Comparison of ENCODE assay signal across 14 cellular contexts in genomic region chr9:127022913-127023665, GRCh38.
DNase-seq lines count a peak whose midpoint lies in the region; ATAC-seq and TF ChIP-seq lines count a peak whose summit lies in the region.
"Had no signal": no experiment of that assay in that cellular context is flagged by ENCODE, and none has a peak within 500 bp of the region (broad histone marks: within the 10 kb centered on the region; RNA-seq: fewer than 3 reads in every experiment).

No MANE protein-coding gene starts in this region.

- no peaks in the 10 kb centered on the region for H3K36me3 Mint-ChIP-seq in stimulated activated effector memory CD8-positive, alpha-beta T cell treated with anti-CD3 and anti-CD28 coated beads, Interleukin-12 subunit alpha, Interleukin-12 subunit beta, amount 100 ng/mL, for 72 hours

- 34 to 47% (median 39%) methylated on average over 3 of the region's 3 CpGs for WGBS in psoas muscle, 3 donors

- TF ChIP-seq CTCF in psoas muscle (IDR thresholded peaks at IDR 0.05) (no peak), GM13976 (IDR thresholded peaks at IDR 0.05; ENCODE audit: borderline replicate concordance, control extremely low read depth, extremely low read depth, insufficient read depth, missing control alignments) (no peak)

- no peaks in the 10 kb centered on the region for H3K36me3 ChIP-seq in psoas muscle (ENCODE audit: insufficient read depth in 1 of 2, low read depth in 1 of 2)

- H3K27ac ChIP-seq in psoas muscle, result peak overlapping the region; percentile 76

- H3K9me3 Mint-ChIP-seq in stimulated activated effector memory CD8-positive, alpha-beta T cell treated with anti-CD3 and anti-CD28 coated beads, Interleukin-12 subunit alpha, Interleukin-12 subunit beta, amount 100 ng/mL, for 72 hours, result no peaks in the 10 kb centered on the region
- H3K9me3 Mint-ChIP-seq: stimulated activated naive CD8-positive, alpha-beta T cell treated with anti-CD3 and anti-CD28 coated beads, Interleukin-15, Interleukin-2, amounts not matched to agents 100 ng/mL and 50 ng/mL, for 24 hours had no signal

- no peak overlapping the region for H3K27ac Mint-ChIP-seq in stimulated activated effector memory CD8-positive, alpha-beta T cell treated with anti-CD3 and anti-CD28 coated beads, Interleukin-12 subunit alpha, Interleukin-12 subunit beta, amount 100 ng/mL, for 72 hours
- H3K27ac Mint-ChIP-seq: activated CD8-positive, alpha-beta T cell treated with anti-CD3 and anti-CD28 coated beads, Interleukin-2, amount 10 ng/mL, durations not matched to agents 7 days and 5 days; stimulated activated naive CD8-positive, alpha-beta T cell treated with anti-CD3 and anti-CD28 coated beads, Interleukin-15, Interleukin-2, amounts not matched to agents 100 ng/mL and 50 ng/mL, for 24 hours had no signal

- H3K4me1 ChIP-seq in psoas muscle, result peaks cover 43% of the 10 kb centered on the region

- H3K4me3 ChIP-seq in psoas muscle, result peak overlapping the region; percentile 23

- intact Hi-C loops in Right ventricle myocardium inferior (cut with DNase I), result loop anchor here (5.0 kb wide), 2 partner anchors 36 to 61 kb away; no protein-coding TSS in a partner anchor
- intact Hi-C loops in cardiac septum (cut with DNase I), result loop anchor here (2.0 to 5.0 kb wide), 3 partner anchors 36 to 164 kb away; no protein-coding TSS in a partner anchor
- intact Hi-C loops in Right ventricle myocardium superior (cut with DNase I), result no loop called here
- intact Hi-C loops in psoas muscle (cut with DNase I), result loop anchor here (5.0 kb wide), 2 partner anchors 36 to 99 kb away; partner anchors contain the start of gene ANGPTL2 (in 1 of the 2)

- H3K27me3 ChIP-seq in psoas muscle (ENCODE audit: insufficient read depth in 3 of 3, low read length in 2 of 3), result no peaks in the 10 kb centered on the region

- no peaks in the 10 kb centered on the region for H3K9me3 ChIP-seq in psoas muscle

- DNase-seq in Right ventricle myocardium inferior (ENCODE audit: missing footprints) (no peak), cardiac septum (ENCODE audit: low spot score) (no peak), Right ventricle myocardium superior (no peak), psoas muscle (peak; percentile 61 to 66), NCI-H1105 (lab: John Stamatoyannopoulos, UW) (no peak), AG08396 (ENCODE audit: low spot score) (no peak), GM13976 (ENCODE audit: low spot score) (no peak)
- DNase-seq in stimulated activated effector memory CD8-positive, alpha-beta T cell treated with anti-CD3 and anti-CD28 coated beads, Interleukin-12 subunit alpha, Interleukin-12 subunit beta, amount 100 ng/mL, for 72 hours (ENCODE audit: low spot score in 2 of 2), result no peak
- DNase-seq: 8988T; activated CD8-positive, alpha-beta T cell treated with anti-CD3 and anti-CD28 coated beads, Interleukin-2, amount 10 ng/mL, durations not matched to agents 7 days and 5 days; activated naive CD4-positive, alpha-beta T cell; NCI-H2107; stimulated activated CD4-positive, alpha-beta T cell treated with anti-CD3 and anti-CD28 coated beads, Interleukin-2, amount 100 ng/mL, for 48 hours had no signal

- peak; percentile 26 for ATAC-seq in Right ventricle myocardium inferior
- peak; percentile 39 for ATAC-seq in Right ventricle myocardium superior (ENCODE audit: poor library complexity)
- peak; percentile 53 to 75 (median 62) for ATAC-seq in psoas muscle
- ATAC-seq in stimulated activated effector memory CD8-positive, alpha-beta T cell treated with anti-CD3 and anti-CD28 coated beads, Interleukin-12 subunit alpha, Interleukin-12 subunit beta, amount 100 ng/mL, for 72 hours, result no peak
- ATAC-seq: activated CD8-positive, alpha-beta T cell treated with anti-CD3 and anti-CD28 coated beads, Interleukin-2, amount 10 ng/mL, durations not matched to agents 7 days and 5 days had no signal

- H3K4me3 Mint-ChIP-seq in stimulated activated effector memory CD8-positive, alpha-beta T cell treated with anti-CD3 and anti-CD28 coated beads, Interleukin-12 subunit alpha, Interleukin-12 subunit beta, amount 100 ng/mL, for 72 hours, result no peak overlapping the region
- H3K4me3 Mint-ChIP-seq: activated CD8-positive, alpha-beta T cell treated with anti-CD3 and anti-CD28 coated beads, Interleukin-2, amount 10 ng/mL, durations not matched to agents 7 days and 5 days; stimulated activated naive CD8-positive, alpha-beta T cell treated with anti-CD3 and anti-CD28 coated beads, Interleukin-15, Interleukin-2, amounts not matched to agents 100 ng/mL and 50 ng/mL, for 24 hours had no signal

- peaks cover 12% of the 10 kb centered on the region for H3K4me1 Mint-ChIP-seq in stimulated activated effector memory CD8-positive, alpha-beta T cell treated with anti-CD3 and anti-CD28 coated beads, Interleukin-12 subunit alpha, Interleukin-12 subunit beta, amount 100 ng/mL, for 72 hours

- in situ Hi-C loops in GM13976 (cut with MboI; ENCODE audit: low sequenced_read_pairs, unreplicated experiment), result no loop called here

Comparison
In these comparisons a context has a peak if more than half of its experiments do, and no peak if none do; other contexts are left out.
1. DNase-seq: peak in psoas muscle (2 of 2); none in Right ventricle myocardium inferior (single experiment), cardiac septum (single experiment), Right ventricle myocardium superior (single experiment), NCI-H1105 (single experiment), stimulated activated effector memory CD8-positive, alpha-beta T cell treated with anti-CD3 and anti-CD28 coated beads, Interleukin-12 subunit alpha, Interleukin-12 subunit beta, amount 100 ng/mL, for 72 hours (0 of 2), AG08396 (single experiment) and GM13976 (single experiment).